3 cellular contexts compared by ENCODE assay signal in the genomic region with DNA sequence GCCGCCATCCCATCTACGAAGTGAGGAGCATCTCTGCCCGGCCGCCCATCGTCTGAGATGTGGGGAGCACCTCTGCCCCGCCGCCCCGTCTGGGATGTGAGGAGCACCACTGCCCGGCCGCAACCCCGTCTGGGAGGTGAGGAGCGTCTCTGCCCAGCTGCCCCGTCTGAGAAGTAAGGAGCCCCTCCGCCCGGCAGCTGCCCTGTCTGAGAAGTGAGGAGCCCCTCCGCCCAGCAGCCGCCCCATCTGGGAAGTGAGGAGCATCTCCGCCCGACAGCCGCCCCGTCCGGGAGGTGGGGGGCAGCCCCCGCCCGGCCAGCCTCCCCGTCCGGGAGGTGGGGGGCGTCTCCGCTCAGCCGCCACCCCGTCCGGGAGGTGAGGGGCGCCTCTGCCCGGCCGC. TPM values are rescaled to one million over a fixed set of nuclear protein-coding genes. Genes with fewer than 3 reads are reported as not detected.
DNase-seq lines count a peak whose midpoint lies in the region; FAIRE-seq and TF ChIP-seq lines count a peak whose summit lies in the region.
"Not testable (repeated sequence)": the region's sequence is repeated elsewhere in the genome, so short reads cannot be mapped to it uniquely, and the experiment has no call there.

No MANE protein-coding gene starts in this region.

- not testable (repeated sequence) for H3K36me3 ChIP-seq in kidney (ENCODE audit: control insufficient read depth in 1 of 2, insufficient read depth in 2 of 2, low read length in 2 of 2); spleen

- not testable (repeated sequence) for H3K4me1 ChIP-seq in kidney (ENCODE audit: control insufficient read depth in 1 of 2, insufficient read depth in 1 of 2, low read depth in 1 of 2, low read length in 2 of 2); spleen

- H3K27me3 ChIP-seq in spleen (replicated peaks in 1 of 7), result not testable (repeated sequence)

- TF ChIP-seq CTCF in C4-2B (conservative IDR thresholded peaks at IDR 0.05); kidney (IDR thresholded peaks at IDR 0.05; ENCODE audit: borderline replicate concordance, extremely low read depth, insufficient read depth); spleen (IDR thresholded peaks at IDR 0.05 in 8 of 11, conservative IDR thresholded peaks at IDR 0.05 in 3 of 11): not testable (repeated sequence)

- peak overlapping the region; percentile 48 for H3K27ac ChIP-seq in C4-2B
- H3K27ac ChIP-seq in kidney (ENCODE audit: low read depth in 2 of 2, low read length in 2 of 2); spleen: not testable (repeated sequence)

- intact Hi-C loops in kidney (cut with DNase I); spleen (cut with DNase I; ENCODE audit: low total_unique reads): not testable (repeated sequence)

- H3K4me3 ChIP-seq in kidney (ENCODE audit: low read length in 2 of 2); spleen: not testable (repeated sequence)

- not testable (repeated sequence) for TF ChIP-seq POLR2A in spleen (IDR thresholded peaks at IDR 0.05)

- H3K9ac ChIP-seq in kidney (ENCODE audit: low read length in 2 of 2), result not testable (repeated sequence)

- WGBS in spleen, 5 donors, result 95 to 98% (median 97%) methylated on average over 12 to 34 of the region's 34 CpGs

- not testable (repeated sequence) for FAIRE-seq in kidney (lab: Jason Lieb, UNC)

- not testable (repeated sequence) for H3K9me3 ChIP-seq in kidney (ENCODE audit: control insufficient read depth in 1 of 2, low read length in 2 of 2); spleen

- peak; percentile 53 for DNase-seq in kidney
- DNase-seq in spleen, result peak; percentile 65

RNA-seq across cellular contexts. Expression of a gene that starts 23.4 kb away (rescaled TPM):
- total RNA-seq in kidney (12.4 TPM), spleen (10 to 100 TPM in 3 of 7 donors, 1 to 10 TPM in 4; 7.2 to 25.5 (median 9.6) TPM)
- polyA plus RNA-seq in kidney (ENCODE audit: insufficient read depth, low read depth, low replicate concordance) (3.7 TPM), spleen (1 to 10 TPM; 1.2 to 3.0 (median 1.4) TPM)
